20 cellular contexts compared by ENCODE assay signal in the genomic region with DNA sequence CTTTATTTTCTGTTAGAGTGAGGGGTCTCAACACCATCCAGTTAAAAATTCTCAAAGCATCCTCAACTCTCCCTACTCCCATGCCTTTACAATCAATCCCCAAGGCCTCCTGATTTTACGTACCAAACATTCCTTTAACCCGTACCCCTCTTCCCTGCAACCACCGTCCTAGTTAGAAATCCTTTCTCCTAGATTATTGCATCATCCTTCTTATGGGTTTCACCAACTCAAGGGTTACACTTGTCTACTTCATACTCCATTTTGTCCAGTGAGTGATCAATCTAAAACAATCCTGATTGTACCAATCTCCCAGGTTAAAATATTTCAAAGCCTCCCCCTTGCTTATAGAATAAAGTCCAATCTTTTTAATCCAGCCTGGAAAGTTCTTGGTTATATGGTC.
"Had no signal": no experiment of that assay in that cellular context is flagged by ENCODE, and none has a peak within 500 bp of the region (broad histone marks: within the 10 kb centered on the region; RNA-seq: fewer than 3 reads in every experiment).

No MANE protein-coding gene starts in this region.

- H3K4me2 ChIP-seq: KMS-11 had no signal

- H3K9ac ChIP-seq: KMS-11, SK-N-SH had no signal

- ATAC-seq: T-cell had no signal

- DNase-seq: MV-4-11, NCI-H1048, NCI-H1105, NCI-H1417, NCI-H1436 treated with DMSO at 0.1 percent for 48 hours, NCI-H1694, NCI-H187 treated with DMSO at 0.1 percent for 48 hours, NCI-H2029 treated with DMSO at 0.1 percent for 48 hours, NCI-H226, NCI-H446, NCI-H510A, NCI-H524 treated with DMSO at 0.1 percent for 48 hours, NCI-H69, NCI-H774, SHP77, SK-N-SH, SW 1271, T-cell had no signal

- H3K9me3 ChIP-seq: SK-N-SH had no signal

- H3K27ac ChIP-seq: KMS-11, RWPE1 had no signal
